10 cellular contexts compared by ENCODE assay signal in the genomic region with DNA sequence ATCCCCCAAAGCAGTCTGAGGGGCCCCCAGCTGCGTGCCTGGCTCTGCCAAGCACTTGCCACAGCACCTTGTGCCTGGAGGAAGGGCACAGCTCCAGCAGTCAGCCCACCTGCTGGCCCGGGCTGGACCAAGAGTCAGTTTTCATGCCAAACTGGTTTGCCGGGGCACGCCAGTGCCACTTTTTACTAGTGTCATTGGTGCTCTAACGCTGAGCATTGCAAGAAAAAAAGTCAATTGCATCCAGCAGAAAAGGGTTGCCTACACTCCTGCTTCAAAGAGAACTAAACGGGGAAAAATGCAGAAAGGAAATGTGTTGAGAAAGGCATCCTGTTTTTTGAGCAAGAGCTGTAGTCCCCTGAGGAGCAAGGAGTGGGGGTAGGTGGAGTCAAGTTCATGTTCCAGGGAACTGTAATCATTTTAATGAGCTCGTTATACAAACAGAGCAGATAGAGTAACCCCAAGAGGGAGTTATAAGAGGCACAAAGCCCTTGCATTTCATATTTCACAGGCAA.
DNase-seq lines count a peak whose midpoint lies in the region; ATAC-seq lines count a peak whose summit lies in the region.
"Had no signal": no experiment of that assay in that cellular context is flagged by ENCODE, and none has a peak within 500 bp of the region (broad histone marks: within the 10 kb centered on the region; RNA-seq: fewer than 3 reads in every experiment).

No MANE protein-coding gene starts in this region.

- peak; percentile 94 for ATAC-seq in sciatic nerve
- ATAC-seq in activated T-cell treated with anti-CD3 and anti-CD28 coated beads, Interleukin-2, amount 50 U/mL, for 4 hours, result no peak

- no peaks in the 10 kb centered on the region for H3K36me3 Mint-ChIP-seq in activated T-cell treated with anti-CD3 and anti-CD28 coated beads, Interleukin-2, amount 50 U/mL, for 4 hours (ENCODE audit: insufficient read depth)

- no peaks in the 10 kb centered on the region for H3K9me3 Mint-ChIP-seq in activated T-cell treated with anti-CD3 and anti-CD28 coated beads, Interleukin-2, amount 50 U/mL, for 4 hours

- no peak overlapping the region for H3K4me3 Mint-ChIP-seq in activated T-cell treated with anti-CD3 and anti-CD28 coated beads, Interleukin-2, amount 50 U/mL, for 4 hours

- H3K4me1 Mint-ChIP-seq in activated T-cell treated with anti-CD3 and anti-CD28 coated beads, Interleukin-2, amount 50 U/mL, for 4 hours (ENCODE audit: low read depth), result peaks cover 3% of the 10 kb centered on the region

- peaks cover 28% of the 10 kb centered on the region for H3K27me3 Mint-ChIP-seq in activated T-cell treated with anti-CD3 and anti-CD28 coated beads, Interleukin-2, amount 50 U/mL, for 4 hours (ENCODE audit: low read depth)

- DNase-seq in DMS 273 (lab: John Stamatoyannopoulos, UW; ENCODE audit: unreplicated experiment), result peak; percentile 51
- DNase-seq in DMS 273 treated with DMSO at 0.1 percent for 48 hours (lab: John Stamatoyannopoulos, UW), result no peak
- DNase-seq in NCI-H2171 treated with DMSO at 0.1 percent for 48 hours (lab: John Stamatoyannopoulos, UW), result peak; percentile 92
- peak; percentile 92 for DNase-seq in fibroblast of gingiva (ENCODE audit: low read depth)
- no peak for DNase-seq in sciatic nerve (ENCODE audit: low spot score)
- no peak for DNase-seq in KBM-7
- DNase-seq in G401 (ENCODE audit: low spot score), result no peak
- DNase-seq in activated T-cell treated with anti-CD3 and anti-CD28 coated beads, Interleukin-2, amount 50 U/mL, for 4 hours, result no peak
- DNase-seq: 8988T, NCI-H146 had no signal

- intact Hi-C loops in sciatic nerve (cut with DNase I), result no loop called here

- in situ Hi-C loops in KBM-7 (cut with MboI; ENCODE audit: low pct_unique_long_range_greater_than_20kb, low sequenced_read_pairs), result no loop called here
- in situ Hi-C loops in G401 (cut with HindIII; ENCODE audit: low sequenced_read_pairs), result no loop called here

Comparison
In these comparisons a context has a peak if more than half of its experiments do, and no peak if none do; other contexts are left out.
1. DNase-seq: peak in DMS 273 (single experiment), NCI-H2171 treated with DMSO at 0.1 percent for 48 hours (single experiment) and fibroblast of gingiva (single experiment); none in DMS 273 treated with DMSO at 0.1 percent for 48 hours (single experiment), sciatic nerve (single experiment), KBM-7 (single experiment), G401 (single experiment) and activated T-cell treated with anti-CD3 and anti-CD28 coated beads, Interleukin-2, amount 50 U/mL, for 4 hours (single experiment).